16 cellular contexts compared by ENCODE assay signal in genomic region chr3:151197981-151198767, GRCh38. TPM values are rescaled to one million over a fixed set of nuclear protein-coding genes. Genes with fewer than 3 reads are reported as not detected.
A peak's percentile ranks its signal among the peaks of the same experiment; 100 is the strongest.
DNase-seq lines count a peak whose midpoint lies in the region; ATAC-seq, FAIRE-seq and TF ChIP-seq lines count a peak whose summit lies in the region.
"Had no signal": no experiment of that assay in that cellular context is flagged by ENCODE, and none has a peak within 500 bp of the region (broad histone marks: within the 10 kb centered on the region; RNA-seq: fewer than 3 reads in every experiment).

No MANE protein-coding gene starts in this region.

- peak overlapping the region; percentile 95 for H3K27ac Mint-ChIP-seq in activated T-cell treated with anti-CD3 and anti-CD28 coated beads, Interleukin-2, amount 50 U/mL, for 24 hours
- peak overlapping the region; percentile 98 for H3K27ac Mint-ChIP-seq in T-helper 17 cell

- no peak overlapping the region for H3K4me2 ChIP-seq in fibroblast of lung (ENCODE audit: extremely low read depth, insufficient read depth, low read length)

- no peaks in the 10 kb centered on the region for H3K27me3 Mint-ChIP-seq in activated T-cell treated with anti-CD3 and anti-CD28 coated beads, Interleukin-2, amount 50 U/mL, for 24 hours
- no peaks in the 10 kb centered on the region for H3K27me3 Mint-ChIP-seq in T-helper 17 cell

- WGBS in small intestine, 3 donors: 34 to 68% (median 44%) methylated on average over 6 of the region's 6 CpGs

- no peaks in the 10 kb centered on the region for H3K79me2 ChIP-seq in fibroblast of lung (ENCODE audit: control insufficient read depth, insufficient read depth, low read length)

- no peak for ATAC-seq in T-helper 17 cell
- ATAC-seq: activated CD4-positive, CD25-positive, alpha-beta regulatory T cell treated with anti-CD3 and anti-CD28 coated beads, Interleukin-2, amount 50 U/mL, for 24 hours had no signal

- no peaks in the 10 kb centered on the region for H3K9me3 ChIP-seq in T-helper 17 cell (ENCODE audit: control insufficient read depth, low read length, poor library complexity, severe bottlenecking)
- no peaks in the 10 kb centered on the region for H3K9me3 ChIP-seq in fibroblast of lung (ENCODE audit: control insufficient read depth, insufficient read depth, low read depth, low read length)
- H3K9me3 ChIP-seq in small intestine (ENCODE audit: control insufficient read depth, low read depth): no peaks in the 10 kb centered on the region
- no peaks in the 10 kb centered on the region for H3K9me3 ChIP-seq in BE2C
- H3K9me3 ChIP-seq: lower lobe of right lung, thoracic aorta had no signal

- H3K4me1 Mint-ChIP-seq in activated T-cell treated with anti-CD3 and anti-CD28 coated beads, Interleukin-2, amount 50 U/mL, for 24 hours (ENCODE audit: low read depth): peaks cover 53% of the 10 kb centered on the region
- peaks cover 15% of the 10 kb centered on the region for H3K4me1 Mint-ChIP-seq in T-helper 17 cell

- H2AFZ ChIP-seq in fibroblast of lung (ENCODE audit: low read length): no peak overlapping the region

- FAIRE-seq in small intestine (lab: Jason Lieb, UNC): peak; percentile 19

- H3K4me3 ChIP-seq in fibroblast of lung (replicated peaks in 1 of 4; ENCODE audit: control extremely low read depth in 1 of 4, insufficient read depth in 1 of 4, low read depth in 3 of 4, low read length in 4 of 4) (no peak overlapping the region), small intestine (ENCODE audit: low read depth in 1 of 2, low read length in 2 of 2) (no peak overlapping the region), BE2C (ENCODE audit: low read depth, low read length) (no peak overlapping the region)
- H3K4me3 ChIP-seq: lower lobe of right lung, SK-N-MC, thoracic aorta had no signal

- no peak for DNase-seq in activated T-cell treated with anti-CD3 and anti-CD28 coated beads, Interleukin-2, amount 50 U/mL, for 24 hours
- no peak for DNase-seq in activated T-cell treated with anti-CD3 and anti-CD28 coated beads for 4 hours
- no peak for DNase-seq in T-helper 17 cell
- DNase-seq in fibroblast of lung (ENCODE audit: low read depth in 2 of 2): peak; percentile 53 to 64
- peak; percentile 40 for DNase-seq in small intestine
- DNase-seq in BE2C: no peak
- DNase-seq in occipital lobe (lab: John Stamatoyannopoulos, UW): no peak
- DNase-seq in NCI-H524 (lab: John Stamatoyannopoulos, UW): no peak
- DNase-seq: activated gamma-delta T cell, DMS79, lower lobe of right lung, NCI-H2171 had no signal

- no peaks in the 10 kb centered on the region for H3K36me3 ChIP-seq in fibroblast of lung (ENCODE audit: control insufficient read depth, insufficient read depth, low read length)
- H3K36me3 ChIP-seq in small intestine (ENCODE audit: control insufficient read depth in 2 of 2, insufficient read depth in 2 of 2, low read length in 2 of 2): peaks cover 0 to 2% of the 10 kb centered on the region in 2 donors
- peaks cover 5% of the 10 kb centered on the region for H3K36me3 ChIP-seq in BE2C
- H3K36me3 ChIP-seq: lower lobe of right lung, thoracic aorta had no signal

- H3K4me1 ChIP-seq in fibroblast of lung (ENCODE audit: control insufficient read depth, extremely low read depth, insufficient read depth, low read length) (no peaks in the 10 kb centered on the region), small intestine (ENCODE audit: control insufficient read depth in 2 of 2, insufficient read depth in 1 of 2, low read depth in 1 of 2, low read length in 1 of 2) (no peaks in the 10 kb centered on the region), BE2C (no peaks in the 10 kb centered on the region)
- H3K4me1 ChIP-seq: lower lobe of right lung had no signal

- H3K27ac ChIP-seq in fibroblast of lung (ENCODE audit: insufficient read depth, low read length) (no peak overlapping the region), small intestine (ENCODE audit: low read depth in 1 of 2, low read length in 1 of 2) (no peak overlapping the region)
- H3K27ac ChIP-seq: lower lobe of right lung, SK-N-MC, thoracic aorta had no signal

- peaks cover 88% of the 10 kb centered on the region for H3K36me3 Mint-ChIP-seq in activated T-cell treated with anti-CD3 and anti-CD28 coated beads, Interleukin-2, amount 50 U/mL, for 24 hours (ENCODE audit: low read depth)
- H3K36me3 Mint-ChIP-seq in T-helper 17 cell (ENCODE audit: low read depth): peaks cover 6% of the 10 kb centered on the region

- H4K20me1 ChIP-seq in fibroblast of lung (ENCODE audit: control insufficient read depth, extremely low read depth, insufficient read depth, low read length): no peaks in the 10 kb centered on the region

- no peak overlapping the region for H3K9ac ChIP-seq in fibroblast of lung (ENCODE audit: insufficient read depth, low read length)

- H3K9me3 Mint-ChIP-seq in activated T-cell treated with anti-CD3 and anti-CD28 coated beads, Interleukin-2, amount 50 U/mL, for 24 hours: peaks cover 6% of the 10 kb centered on the region

- TF ChIP-seq CTCF in fibroblast of lung (conservative IDR thresholded peaks at IDR 0.05 in 1 of 2, IDR thresholded peaks at IDR 0.05 in 1 of 2; ENCODE audit: low read depth in 1 of 2, low read length in 2 of 2) (no peak), BE2C (IDR thresholded peaks at IDR 0.05; ENCODE audit: low read depth, low read length) (no peak)

- H3K27me3 ChIP-seq in fibroblast of lung (ENCODE audit: control insufficient read depth, insufficient read depth, low read length) (no peaks in the 10 kb centered on the region), small intestine (ENCODE audit: control insufficient read depth in 2 of 2, insufficient read depth in 2 of 2, low read length in 2 of 2) (no peaks in the 10 kb centered on the region), BE2C (no peaks in the 10 kb centered on the region)

- peak overlapping the region; percentile 91 for H3K4me3 Mint-ChIP-seq in activated T-cell treated with anti-CD3 and anti-CD28 coated beads, Interleukin-2, amount 50 U/mL, for 24 hours
- H3K4me3 Mint-ChIP-seq in T-helper 17 cell: peak overlapping the region; percentile 33

RNA-seq across cellular contexts. Expression of gene GPR171, which starts 4.8 kb away (rescaled TPM):
- 10 to 100 TPM; 20.7 to 33.8 TPM for total RNA-seq in T-helper 17 cell
- not detected in 2 replicates for total RNA-seq in fibroblast of lung
- not detected in 2 replicates for polyA plus RNA-seq in fibroblast of lung
- polyA plus RNA-seq in fibroblast of lung (2012): not detected in 2 replicates
- polyA minus RNA-seq in fibroblast of lung (ENCODE audit: low replicate concordance): not detected in 2 replicates
- polyA plus RNA-seq in small intestine: 1 to 10 TPM; 1.6 to 3.5 (median 2.4) TPM
- not detected for polyA plus RNA-seq in BE2C (2012; ENCODE audit: insufficient read depth, insufficient read length, low read depth)
- total RNA-seq in occipital lobe: not detected
- total RNA-seq: HT-29 had no signal

Comparison
In these comparisons a context has a peak if more than half of its experiments do, and no peak if none do; other contexts are left out.
1. DNase-seq: peak in fibroblast of lung (2 of 2) and small intestine (single experiment); none in activated T-cell treated with anti-CD3 and anti-CD28 coated beads, Interleukin-2, amount 50 U/mL, for 24 hours (single experiment), activated T-cell treated with anti-CD3 and anti-CD28 coated beads for 4 hours (single experiment), T-helper 17 cell (0 of 3), BE2C (single experiment), occipital lobe (single experiment) and NCI-H524 (0 of 2).
2. RNA of gene GPR171, which starts 4.8 kb away (total RNA-seq): 20.7 to 33.8 TPM in T-helper 17 cell; not detected in occipital lobe (single experiment) and not detected in fibroblast of lung; every median in the first group is over 10 times any median in the second.